1 cellular context compared by ENCODE assay signal in the genomic region with DNA sequence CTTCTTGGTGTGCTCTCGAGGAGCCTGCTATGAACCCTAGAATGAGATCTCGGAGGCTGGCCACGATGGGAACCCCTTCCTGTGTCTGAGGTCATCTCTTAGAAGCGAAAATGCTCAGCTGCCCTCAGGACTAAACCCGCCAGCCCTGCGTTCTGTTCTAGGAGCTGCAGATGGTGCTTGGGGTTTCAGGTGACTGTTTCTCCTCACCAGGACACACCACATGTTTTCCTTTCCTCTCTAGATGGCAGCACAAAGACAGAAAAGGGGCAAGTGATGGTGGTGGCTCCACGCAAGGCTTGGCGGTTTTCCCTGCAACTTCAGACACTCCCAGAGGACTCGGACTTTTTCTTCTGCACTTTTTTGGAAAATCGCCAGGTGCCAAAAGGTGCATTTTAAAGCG.
TF ChIP-seq lines count a peak whose summit lies in the region.

No MANE protein-coding gene starts in this region.

TF ChIP-seq in GM23338, 12 proteins besides CTCF, POLR2A, EP300 and RAD21:
- TF ChIP-seq, protein P1, sequence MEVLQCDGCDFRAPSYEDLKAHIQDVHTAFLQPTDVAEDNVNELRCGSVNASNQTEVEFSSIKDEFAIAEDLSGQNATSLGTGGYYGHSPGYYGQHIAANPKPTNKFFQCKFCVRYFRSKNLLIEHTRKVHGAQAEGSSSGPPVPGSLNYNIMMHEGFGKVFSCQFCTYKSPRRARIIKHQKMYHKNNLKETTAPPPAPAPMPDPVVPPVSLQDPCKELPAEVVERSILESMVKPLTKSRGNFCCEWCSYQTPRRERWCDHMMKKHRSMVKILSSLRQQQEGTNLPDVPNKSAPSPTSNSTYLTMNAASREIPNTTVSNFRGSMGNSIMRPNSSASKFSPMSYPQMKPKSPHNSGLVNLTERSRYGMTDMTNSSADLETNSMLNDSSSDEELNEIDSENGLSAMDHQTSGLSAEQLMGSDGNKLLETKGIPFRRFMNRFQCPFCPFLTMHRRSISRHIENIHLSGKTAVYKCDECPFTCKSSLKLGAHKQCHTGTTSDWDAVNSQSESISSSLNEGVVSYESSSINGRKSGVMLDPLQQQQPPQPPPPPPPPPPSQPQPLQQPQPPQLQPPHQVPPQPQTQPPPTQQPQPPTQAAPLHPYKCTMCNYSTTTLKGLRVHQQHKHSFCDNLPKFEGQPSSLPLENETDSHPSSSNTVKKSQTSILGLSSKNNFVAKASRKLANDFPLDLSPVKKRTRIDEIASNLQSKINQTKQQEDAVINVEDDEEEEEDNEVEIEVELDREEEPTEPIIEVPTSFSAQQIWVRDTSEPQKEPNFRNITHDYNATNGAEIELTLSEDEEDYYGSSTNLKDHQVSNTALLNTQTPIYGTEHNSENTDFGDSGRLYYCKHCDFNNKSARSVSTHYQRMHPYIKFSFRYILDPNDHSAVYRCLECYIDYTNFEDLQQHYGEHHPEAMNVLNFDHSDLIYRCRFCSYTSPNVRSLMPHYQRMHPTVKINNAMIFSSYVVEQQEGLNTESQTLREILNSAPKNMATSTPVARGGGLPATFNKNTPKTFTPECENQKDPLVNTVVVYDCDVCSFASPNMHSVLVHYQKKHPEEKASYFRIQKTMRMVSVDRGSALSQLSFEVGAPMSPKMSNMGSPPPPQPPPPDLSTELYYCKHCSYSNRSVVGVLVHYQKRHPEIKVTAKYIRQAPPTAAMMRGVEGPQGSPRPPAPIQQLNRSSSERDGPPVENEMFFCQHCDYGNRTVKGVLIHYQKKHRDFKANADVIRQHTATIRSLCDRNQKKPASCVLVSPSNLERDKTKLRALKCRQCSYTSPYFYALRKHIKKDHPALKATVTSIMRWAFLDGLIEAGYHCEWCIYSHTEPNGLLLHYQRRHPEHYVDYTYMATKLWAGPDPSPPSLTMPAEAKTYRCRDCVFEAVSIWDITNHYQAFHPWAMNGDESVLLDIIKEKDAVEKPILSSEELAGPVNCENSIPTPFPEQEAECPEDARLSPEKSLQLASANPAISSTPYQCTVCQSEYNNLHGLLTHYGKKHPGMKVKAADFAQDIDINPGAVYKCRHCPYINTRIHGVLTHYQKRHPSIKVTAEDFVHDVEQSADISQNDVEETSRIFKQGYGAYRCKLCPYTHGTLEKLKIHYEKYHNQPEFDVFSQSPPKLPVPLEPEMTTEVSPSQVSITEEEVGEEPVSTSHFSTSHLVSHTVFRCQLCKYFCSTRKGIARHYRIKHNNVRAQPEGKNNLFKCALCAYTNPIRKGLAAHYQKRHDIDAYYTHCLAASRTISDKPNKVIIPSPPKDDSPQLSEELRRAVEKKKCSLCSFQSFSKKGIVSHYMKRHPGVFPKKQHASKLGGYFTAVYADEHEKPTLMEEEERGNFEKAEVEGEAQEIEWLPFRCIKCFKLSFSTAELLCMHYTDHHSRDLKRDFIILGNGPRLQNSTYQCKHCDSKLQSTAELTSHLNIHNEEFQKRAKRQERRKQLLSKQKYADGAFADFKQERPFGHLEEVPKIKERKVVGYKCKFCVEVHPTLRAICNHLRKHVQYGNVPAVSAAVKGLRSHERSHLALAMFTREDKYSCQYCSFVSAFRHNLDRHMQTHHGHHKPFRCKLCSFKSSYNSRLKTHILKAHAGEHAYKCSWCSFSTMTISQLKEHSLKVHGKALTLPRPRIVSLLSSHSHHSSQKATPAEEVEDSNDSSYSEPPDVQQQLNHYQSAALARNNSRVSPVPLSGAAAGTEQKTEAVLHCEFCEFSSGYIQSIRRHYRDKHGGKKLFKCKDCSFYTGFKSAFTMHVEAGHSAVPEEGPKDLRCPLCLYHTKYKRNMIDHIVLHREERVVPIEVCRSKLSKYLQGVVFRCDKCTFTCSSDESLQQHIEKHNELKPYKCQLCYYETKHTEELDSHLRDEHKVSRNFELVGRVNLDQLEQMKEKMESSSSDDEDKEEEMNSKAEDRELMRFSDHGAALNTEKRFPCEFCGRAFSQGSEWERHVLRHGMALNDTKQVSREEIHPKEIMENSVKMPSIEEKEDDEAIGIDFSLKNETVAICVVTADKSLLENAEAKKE (CRISPR knock-in tag; IDR thresholded peaks at IDR 0.05) = peak; percentile 81
- no peak for TF ChIP-seq ZNF331 (CRISPR knock-in tag; IDR thresholded peaks at IDR 0.05; ENCODE audit: low read depth)
